Comparison of ENCODE assay signal across 16 cellular contexts in the genomic region with DNA sequence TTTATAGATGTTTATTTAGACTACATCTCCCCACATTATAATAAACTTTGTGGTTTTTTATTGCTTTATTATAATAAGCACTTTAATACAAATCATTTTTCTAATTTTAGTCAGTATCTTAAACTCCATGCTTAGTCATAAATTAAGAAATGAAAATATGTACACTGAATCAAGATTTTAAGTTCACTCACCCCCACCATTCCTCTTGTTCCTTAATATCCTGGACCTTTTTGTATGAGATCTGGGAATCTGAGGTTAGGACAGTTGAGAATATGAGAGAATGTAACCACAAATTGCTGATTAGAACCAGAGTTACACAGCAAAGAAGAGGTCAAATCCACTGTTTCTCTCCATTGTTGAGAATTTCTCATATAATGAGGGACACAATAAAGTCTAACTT.
"Had no signal": no experiment of that assay in that cellular context is flagged by ENCODE, and none has a peak within 500 bp of the region (broad histone marks: within the 10 kb centered on the region; RNA-seq: fewer than 3 reads in every experiment).

No MANE protein-coding gene starts in this region.

- H3K36me3 ChIP-seq: transverse colon had no signal

- H3K4me1 ChIP-seq: heart left ventricle, stomach, transverse colon had no signal

- H3K27me3 Mint-ChIP-seq: naive B cell had no signal

- H3K9me3 ChIP-seq: heart left ventricle, stomach, thoracic aorta, transverse colon had no signal

- ATAC-seq: heart left ventricle, sciatic nerve had no signal

- H3K27ac ChIP-seq: dorsolateral prefrontal cortex, heart left ventricle, skin epidermis, stomach, thoracic aorta, transverse colon had no signal

- H3K4me3 ChIP-seq: dorsolateral prefrontal cortex, heart left ventricle, skin epidermis, stomach, thoracic aorta, transverse colon had no signal

- H3K9me3 Mint-ChIP-seq: nephron had no signal

- H3K4me3 Mint-ChIP-seq: naive B cell, nephron had no signal

- H3K4me1 Mint-ChIP-seq: nephron had no signal

- H3K27ac Mint-ChIP-seq: naive B cell, nephron had no signal

- DNase-seq: cortex of kidney; dorsolateral prefrontal cortex; effector CD8-positive, alpha-beta T cell; heart left ventricle; hippocampal formation; kidney glomerular epithelial cell; mesendoderm; naive B cell; stimulated activated naive CD4-positive, alpha-beta T cell; stomach; substantia nigra; transverse colon had no signal

- H3K27me3 ChIP-seq: heart left ventricle, stomach, transverse colon had no signal
